ENCODE assay signal across 24 cellular contexts in the genomic region with DNA sequence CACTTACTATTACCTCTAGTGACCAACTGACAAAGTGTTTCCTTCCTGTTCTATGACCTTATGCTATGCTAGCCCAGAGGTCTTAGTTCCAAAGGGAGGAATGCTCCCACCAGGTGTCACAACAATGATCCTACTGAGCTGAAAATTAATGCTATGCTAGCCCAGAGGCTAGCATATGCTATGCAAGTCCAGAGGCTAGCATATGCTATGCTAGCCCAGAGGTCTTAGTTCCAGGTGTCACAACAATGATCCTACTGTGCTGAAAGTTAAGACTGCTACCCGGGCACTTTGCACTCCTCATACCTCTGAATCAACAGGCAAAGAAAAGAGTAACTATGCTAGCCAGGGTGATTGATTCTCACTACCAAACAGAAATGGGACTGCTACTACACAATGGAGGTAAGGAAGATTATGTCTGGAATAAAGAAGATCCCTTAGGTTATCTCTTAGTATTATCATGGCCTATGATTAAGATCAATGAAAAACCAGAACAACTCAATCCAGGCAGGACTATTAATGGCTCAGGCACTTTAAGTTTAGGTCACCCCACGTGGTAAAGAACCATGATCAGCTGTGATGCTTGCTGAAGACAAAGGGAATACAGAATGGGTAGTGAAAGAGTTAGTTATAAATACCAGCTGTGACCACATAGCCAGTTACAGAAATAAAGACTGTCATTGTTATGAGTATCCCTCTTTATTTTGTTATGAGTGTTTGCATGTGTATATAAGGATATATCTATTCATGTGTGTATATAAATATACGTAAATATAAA.
DNase-seq lines count a peak whose midpoint lies in the region; ATAC-seq, FAIRE-seq and TF ChIP-seq lines count a peak whose summit lies in the region.
"Had no signal": no experiment of that assay in that cellular context is flagged by ENCODE, and none has a peak within 500 bp of the region (broad histone marks: within the 10 kb centered on the region; RNA-seq: fewer than 3 reads in every experiment).

No MANE protein-coding gene starts in this region.

- TF ChIP-seq CTCF in MM.1S (IDR thresholded peaks at IDR 0.05; ENCODE audit: low read length) (no peak), left ventricle myocardium inferior (IDR thresholded peaks at IDR 0.05; ENCODE audit: borderline replicate concordance) (no peak)

- no peak overlapping the region for H3K4me2 ChIP-seq in MM.1S (ENCODE audit: low read depth, low read length)
- H3K4me2 ChIP-seq: PC-9 had no signal

- H3K4me3 ChIP-seq in MM.1S (ENCODE audit: low read length) (no peak overlapping the region), left ventricle myocardium inferior (no peak overlapping the region)
- H3K4me3 ChIP-seq: PC-9, SK-N-MC had no signal

- H3K36me3 ChIP-seq in MM.1S (replicated peaks; ENCODE audit: insufficient read depth, low read length) (no peaks in the 10 kb centered on the region), left ventricle myocardium inferior (no peaks in the 10 kb centered on the region)

- peak; percentile 21 for DNase-seq in MM.1S
- peak; percentile 79 for DNase-seq in inferior parietal cortex (ENCODE audit: extremely low spot score)
- DNase-seq in putamen (ENCODE audit: low spot score) = peak; percentile 86
- DNase-seq in H54 (ENCODE audit: insufficient read length, low spot score) = no peak
- DNase-seq in left ventricle myocardium inferior = no peak
- DNase-seq in GM19239 (ENCODE audit: insufficient read length, low spot score) = no peak
- DNase-seq: 8988T; CD8-positive, alpha-beta T cell; DMS153; H9; HFFc6; MV-4-11; NCI-H1105 treated with DMSO at 0.1 percent for 48 hours; NCI-H1694; NCI-H2081; NCI-H2171 treated with DMSO at 0.1 percent for 48 hours; NCI-H446; PC-9; RPMI8226; SHP77 had no signal

- H3K4me1 ChIP-seq in MM.1S (ENCODE audit: low read length) (peaks cover 12% of the 10 kb centered on the region; the same call in 1 of the 2 replicates), left ventricle myocardium inferior (no peaks in the 10 kb centered on the region)

- no peak overlapping the region for H3K9ac ChIP-seq in MM.1S (ENCODE audit: low read length)

- H4K20me1 ChIP-seq in MM.1S (ENCODE audit: insufficient read depth, low read length) = no peaks in the 10 kb centered on the region

- no peak for TF ChIP-seq POLR2A in H54 (IDR thresholded peaks at IDR 0.05; ENCODE audit: low read depth, low read length)

- H3F3A ChIP-seq in MM.1S (ENCODE audit: insufficient read depth, low read length) = no peaks in the 10 kb centered on the region

- no peak for FAIRE-seq in H54 (lab: Jason Lieb, UNC)
- FAIRE-seq in GM19239 (lab: Jason Lieb, UNC) = no peak
- FAIRE-seq: GM12892 had no signal

- H2AFZ ChIP-seq in MM.1S (ENCODE audit: low read length) = no peak overlapping the region
- H2AFZ ChIP-seq: PC-9 had no signal

- H3K9me3 ChIP-seq in MM.1S (replicated peaks; ENCODE audit: insufficient read depth, low read length) (no peaks in the 10 kb centered on the region), left ventricle myocardium inferior (replicated peaks) (peaks cover 10% of the 10 kb centered on the region)

- no peak for ATAC-seq in GM18858 (IDR thresholded peaks at IDR 0.05; ENCODE audit: unreplicated experiment)
- ATAC-seq: CD8-positive, alpha-beta T cell had no signal

- no peaks in the 10 kb centered on the region for H3K79me2 ChIP-seq in MM.1S (ENCODE audit: low read length)

- H3K27me3 ChIP-seq in MM.1S (replicated peaks; ENCODE audit: insufficient read depth, low read length) = no peaks in the 10 kb centered on the region
- no peaks in the 10 kb centered on the region for H3K27me3 ChIP-seq in left ventricle myocardium inferior (ENCODE audit: low read depth)

- peak overlapping the region; percentile 71; the same call in 1 of the 2 replicates for H3K27ac ChIP-seq in MM.1S (ENCODE audit: low read length)
- peak overlapping the region; percentile 84 for H3K27ac ChIP-seq in cingulate gyrus (ENCODE audit: low read depth, low read length)
- no peak overlapping the region for H3K27ac ChIP-seq in left ventricle myocardium inferior (replicated peaks)
- H3K27ac ChIP-seq: PC-9, SK-N-MC had no signal

- H3K9me2 ChIP-seq in MM.1S (replicated peaks; ENCODE audit: insufficient read depth, low read length) = no peaks in the 10 kb centered on the region

- intact Hi-C loops in left ventricle myocardium inferior (cut with micrococcal nuclease) = no loop called here

Comparison
In these comparisons a context has a peak if more than half of its experiments do, and no peak if none do; other contexts are left out.
1. DNase-seq: peak in MM.1S (single experiment), inferior parietal cortex (single experiment) and putamen (single experiment); none in H54 (single experiment), left ventricle myocardium inferior (single experiment) and GM19239 (single experiment).